ENCODE assay signal across 19 cellular contexts in genomic region chr17:73957564-73957963, GRCh38.
DNase-seq lines count a peak whose midpoint lies in the region; ATAC-seq and TF ChIP-seq lines count a peak whose summit lies in the region.
"Had no signal": no experiment of that assay in that cellular context is flagged by ENCODE, and none has a peak within 500 bp of the region (broad histone marks: within the 10 kb centered on the region; RNA-seq: fewer than 3 reads in every experiment).

No MANE protein-coding gene starts in this region.

- POLR2A ChIA-PET in HEK293 (lab: Yijun Ruan, JAX), result no interaction called here

- H3K27me3 ChIP-seq in BLaER1 treated with 17β-estradiol and CSF1 and Interleukin-3, amounts not matched to agents 10 nM and 100 nM, result no peaks in the 10 kb centered on the region
- H3K27me3 ChIP-seq in colonic mucosa, result no peaks in the 10 kb centered on the region
- peaks cover 23% of the 10 kb centered on the region for H3K27me3 ChIP-seq in left ventricle myocardium inferior (ENCODE audit: low read depth)

- no peaks in the 10 kb centered on the region; a peak in 1 of 22 replicates for H3K36me3 ChIP-seq in BLaER1 treated with 17β-estradiol and CSF1 and Interleukin-3, amounts not matched to agents 10 nM and 100 nM
- H3K36me3 ChIP-seq in HEK293 (ENCODE audit: control insufficient read depth in 2 of 2, insufficient read depth in 1 of 2, low read length in 2 of 2) (no peaks in the 10 kb centered on the region), colonic mucosa (no peaks in the 10 kb centered on the region), mucosa of descending colon (ENCODE audit: low read depth) (no peaks in the 10 kb centered on the region), left ventricle myocardium inferior (no peaks in the 10 kb centered on the region)
- H3K36me3 ChIP-seq: Peyer's patch had no signal

- DNase-seq in colonic mucosa (peak; percentile 58), mucosa of descending colon (peak; percentile 44 to 55 (median 52)), NCI-H2196 treated with DMSO at 0.1 percent for 48 hours (lab: John Stamatoyannopoulos, UW; ENCODE audit: unreplicated experiment) (no peak), left ventricle myocardium inferior (no peak), SKM-1 treated with dmso at 0.1 percent for 144 hours (lab: John Stamatoyannopoulos, UW; ENCODE audit: unreplicated experiment) (no peak)
- DNase-seq: COR-L47, DMS153, EL, GOT3, NCI-H1092 treated with DMSO at 0.1 percent for 48 hours, NCI-H1694, NCI-H446, NCI-H526 treated with DMSO at 0.1 percent for 48 hours, Peyer's patch, T-cell had no signal

- peak overlapping the region in 7 of 11 experiments; percentile 11 to 52 (median 43); a peak in 12 of 22 replicates for H3K4me2 ChIP-seq in BLaER1 treated with 17β-estradiol and CSF1 and Interleukin-3, amounts not matched to agents 10 nM and 100 nM

- intact Hi-C loops in colonic mucosa (cut with DNase I), result no loop called here
- intact Hi-C loops in mucosa of descending colon (cut with DNase I, micrococcal nuclease), result loop anchor here in 1 of 2 donors (10.0 kb wide), 1 partner anchor 303 kb away; no protein-coding TSS in a partner anchor
- intact Hi-C loops in left ventricle myocardium inferior (cut with micrococcal nuclease), result no loop called here

- CTCF ChIA-PET in HEK293 (lab: Yijun Ruan, JAX), result interaction anchor here (0.6 to 3.5 kb wide), 13 partner anchors 8 to 1354 kb away, joined by 3 to 22 read pairs (median 4); no protein-coding TSS in a partner anchor

- peaks cover 0 to 25% (median 19%) of the 10 kb centered on the region in 10 experiments; a peak in 15 of 20 replicates for H3K4me1 ChIP-seq in BLaER1 treated with 17β-estradiol and CSF1 and Interleukin-3, amounts not matched to agents 10 nM and 100 nM
- no peaks in the 10 kb centered on the region for H3K4me1 ChIP-seq in HEK293 (ENCODE audit: control insufficient read depth, insufficient read depth, low read length)
- peaks cover 4% of the 10 kb centered on the region for H3K4me1 ChIP-seq in colonic mucosa
- peaks cover 25% of the 10 kb centered on the region for H3K4me1 ChIP-seq in mucosa of descending colon (ENCODE audit: low read depth)
- H3K4me1 ChIP-seq in left ventricle myocardium inferior, result peaks cover 4% of the 10 kb centered on the region

- peak overlapping the region in 1 of 11 experiments; percentile 5; a peak in 1 of 22 replicates for H3K9ac ChIP-seq in BLaER1 treated with 17β-estradiol and CSF1 and Interleukin-3, amounts not matched to agents 10 nM and 100 nM
- no peak overlapping the region for H3K9ac ChIP-seq in colonic mucosa (ENCODE audit: low read depth in 2 of 2, low read length in 2 of 2)

- no peak overlapping the region for H3K4me3 ChIP-seq in BLaER1 treated with 17β-estradiol and CSF1 and Interleukin-3, amounts not matched to agents 10 nM and 100 nM
- H3K4me3 ChIP-seq in HEK293 (ENCODE audit: low read depth, low read length), result no peak overlapping the region
- H3K4me3 ChIP-seq in colonic mucosa, result no peak overlapping the region
- no peak overlapping the region for H3K4me3 ChIP-seq in mucosa of descending colon
- no peak overlapping the region for H3K4me3 ChIP-seq in left ventricle myocardium inferior
- H3K4me3 ChIP-seq: GM12878, Peyer's patch had no signal

- no peak for TF ChIP-seq CTCF in HEK293 (tag by site-specific recombination; IDR thresholded peaks at IDR 0.05)
- no peak for TF ChIP-seq CTCF in colonic mucosa (IDR thresholded peaks at IDR 0.05)
- no peak for TF ChIP-seq CTCF in mucosa of descending colon (IDR thresholded peaks at IDR 0.05)
- no peak for TF ChIP-seq CTCF in left ventricle myocardium inferior (IDR thresholded peaks at IDR 0.05; ENCODE audit: borderline replicate concordance)

- peak; percentile 43 for ATAC-seq in mucosa of descending colon
- no peak for ATAC-seq in GM19463 (IDR thresholded peaks at IDR 0.05; ENCODE audit: unreplicated experiment)
- ATAC-seq: GM12878, T-cell had no signal

- peaks cover 12 to 23% (median 19%) of the 10 kb centered on the region in 11 experiments for H3K9me3 ChIP-seq in BLaER1 treated with 17β-estradiol and CSF1 and Interleukin-3, amounts not matched to agents 10 nM and 100 nM (replicated peaks in 1 of 11)
- H3K9me3 ChIP-seq in HEK293 (ENCODE audit: control insufficient read depth, insufficient read depth, low read depth, low read length), result no peaks in the 10 kb centered on the region
- H3K9me3 ChIP-seq in colonic mucosa, result no peaks in the 10 kb centered on the region
- no peaks in the 10 kb centered on the region for H3K9me3 ChIP-seq in mucosa of descending colon
- peaks cover 6% of the 10 kb centered on the region for H3K9me3 ChIP-seq in left ventricle myocardium inferior (replicated peaks)
- H3K9me3 ChIP-seq: Peyer's patch had no signal

- H4K20me1 ChIP-seq in BLaER1 treated with 17β-estradiol and CSF1 and Interleukin-3, amounts not matched to agents 10 nM and 100 nM, result no peaks in the 10 kb centered on the region

- no peak overlapping the region for H3K27ac ChIP-seq in BLaER1 treated with 17β-estradiol and CSF1 and Interleukin-3, amounts not matched to agents 10 nM and 100 nM
- no peak overlapping the region for H3K27ac ChIP-seq in HEK293 (ENCODE audit: extremely low read depth, low read depth, low read length)
- H3K27ac ChIP-seq in colonic mucosa, result peak overlapping the region; percentile 84
- H3K27ac ChIP-seq in left ventricle myocardium inferior (replicated peaks), result no peak overlapping the region
- H3K27ac ChIP-seq: Peyer's patch had no signal

TF ChIP-seq in HEK293, 187 proteins besides CTCF, POLR2A, EP300 and RAD21:
- TF ChIP-seq KLF1 (tag by site-specific recombination; IDR thresholded peaks at IDR 0.05) (no peak), GLIS1 (tag by site-specific recombination; IDR thresholded peaks at IDR 0.05) (peak; percentile 62)

Comparison
In these comparisons a context has a peak if more than half of its experiments do, and no peak if none do; other contexts are left out.
1. DNase-seq: peak in colonic mucosa (single experiment) and mucosa of descending colon (3 of 3); none in NCI-H2196 treated with DMSO at 0.1 percent for 48 hours (single experiment), left ventricle myocardium inferior (single experiment) and SKM-1 treated with dmso at 0.1 percent for 144 hours (single experiment).